9 cellular contexts compared by ENCODE assay signal in the genomic region with DNA sequence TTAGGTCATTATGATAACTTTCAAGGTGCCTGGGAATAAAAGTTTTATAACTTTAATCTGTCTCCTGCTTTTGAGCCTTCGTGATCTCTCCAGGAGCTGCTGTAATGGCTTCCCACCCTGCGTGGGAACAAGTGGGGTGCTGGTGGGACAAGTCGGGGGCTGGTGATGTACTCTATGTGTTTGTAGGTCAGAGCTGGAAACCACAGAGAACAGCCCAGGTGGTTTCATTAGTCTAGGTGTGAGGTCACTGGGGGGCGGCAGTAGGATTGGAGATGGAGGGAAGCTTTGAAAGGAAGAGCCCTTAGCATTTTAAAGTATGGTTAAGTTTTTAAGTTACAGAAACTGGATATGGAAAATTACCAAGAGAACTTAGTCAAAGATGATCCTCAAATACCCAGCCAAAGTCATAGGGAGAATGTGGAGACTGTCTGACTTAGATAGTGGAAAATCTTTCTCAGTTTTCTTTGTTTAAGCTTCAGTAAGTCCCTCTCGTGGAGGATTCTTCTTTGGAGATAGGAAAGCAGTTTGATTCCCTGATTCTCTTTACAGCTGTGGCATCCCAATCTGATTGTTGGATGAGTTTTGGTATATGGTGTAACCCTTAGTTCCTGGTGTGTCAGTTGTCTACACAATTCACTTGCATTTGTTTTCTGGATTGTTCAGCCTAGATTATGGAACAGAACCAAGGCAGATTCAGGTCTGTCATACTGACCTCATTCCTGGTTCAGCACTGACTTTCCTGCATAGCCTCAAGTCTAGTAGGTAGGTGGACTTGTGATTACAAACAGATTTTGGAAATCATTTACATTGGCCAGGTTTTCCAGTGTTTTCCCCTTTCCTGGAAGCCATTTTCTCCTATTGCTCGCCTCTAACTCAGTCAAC.
DNase-seq lines count a peak whose midpoint lies in the region; ATAC-seq and TF ChIP-seq lines count a peak whose summit lies in the region.
"Had no signal": no experiment of that assay in that cellular context is flagged by ENCODE, and none has a peak within 500 bp of the region (broad histone marks: within the 10 kb centered on the region; RNA-seq: fewer than 3 reads in every experiment).

No MANE protein-coding gene starts in this region.

- no peak overlapping the region for H3K9ac ChIP-seq in SK-N-SH

- H3F3A ChIP-seq in SK-N-SH (replicated peaks; ENCODE audit: insufficient read depth), result peaks cover 43% of the 10 kb centered on the region

- H3K79me2 ChIP-seq in SK-N-SH (ENCODE audit: insufficient read depth), result peaks cover 94% of the 10 kb centered on the region

- no peak overlapping the region for H3K4me3 ChIP-seq in SK-N-SH (ENCODE audit: low read depth in 2 of 2, low read length in 1 of 2)
- H3K4me3 ChIP-seq in fibroblast of the aortic adventitia (ENCODE audit: low read depth, low read length), result no peak overlapping the region
- no peak overlapping the region for H3K4me3 ChIP-seq in thyroid gland (replicated peaks in 1 of 3)
- H3K4me3 ChIP-seq in CD8-positive, alpha-beta memory T cell (ENCODE audit: low read length), result no peak overlapping the region

- no peak for TF ChIP-seq POLR2A in thyroid gland (IDR thresholded peaks at IDR 0.05)

- POLR2A ChIA-PET in SK-N-SH (lab: Yijun Ruan, JAX), result no interaction called here
- POLR2A ChIA-PET in CD8-positive, alpha-beta memory T cell (lab: Charles Lee), result no interaction called here

- H3K4me1 ChIP-seq in SK-N-SH (ENCODE audit: control insufficient read depth in 1 of 2, insufficient read depth in 2 of 2, low read depth in 1 of 2, low read length in 1 of 2) (peaks cover 23 to 66% of the 10 kb centered on the region in 2 experiments), thyroid gland (peaks cover 52 to 74% of the 10 kb centered on the region in 2 donors)
- H3K4me1 ChIP-seq in CD8-positive, alpha-beta memory T cell (ENCODE audit: insufficient read depth, low read length), result peaks cover 18% of the 10 kb centered on the region

- H3K4me3 Mint-ChIP-seq in CD8-positive, alpha-beta memory T cell, result peak overlapping the region in 2 of 7 donors; percentile 17 to 57

- WGBS in SK-N-SH (ENCODE audit: low lambda C conversion rate), result 91% methylated on average over 6 of the region's 6 CpGs
- 88 to 91% methylated on average over 6 of the region's 6 CpGs for WGBS in thyroid gland, 2 donors

- DNase-seq in SK-N-SH (no peak), fibroblast of the aortic adventitia (ENCODE audit: low read depth) (peak; percentile 41), thyroid gland (no peak), DMS 273 (lab: John Stamatoyannopoulos, UW; ENCODE audit: unreplicated experiment) (no peak), HuH-7.5 (ENCODE audit: low spot score) (no peak)
- DNase-seq in CD8-positive, alpha-beta memory T cell, result no peak
- DNase-seq: 8988T had no signal

- no peaks in the 10 kb centered on the region for H3K9me3 Mint-ChIP-seq in CD8-positive, alpha-beta memory T cell

- peaks cover 8% of the 10 kb centered on the region; the same call in 1 of the 2 replicates for H4K20me1 ChIP-seq in SK-N-SH (ENCODE audit: insufficient read depth)

- TF ChIP-seq RAD21 in SK-N-SH (IDR thresholded peaks at IDR 0.05; ENCODE audit: low read length), result no peak

- H3K9me3 ChIP-seq in SK-N-SH, result no peaks in the 10 kb centered on the region
- no peaks in the 10 kb centered on the region for H3K9me3 ChIP-seq in thyroid gland
- no peaks in the 10 kb centered on the region for H3K9me3 ChIP-seq in CD8-positive, alpha-beta memory T cell (ENCODE audit: low read length)

- CTCF ChIA-PET in SK-N-SH (lab: Yijun Ruan, JAX), result interaction anchor here (0.8 kb wide), 1 partner anchor 13 kb away, joined by 4 read pairs; no protein-coding TSS in a partner anchor
- CTCF ChIA-PET in CD8-positive, alpha-beta memory T cell (lab: Charles Lee), result interaction anchor here (0.9 kb wide), 1 partner anchor 22 kb away, joined by 3 read pairs; no protein-coding TSS in a partner anchor

- H3K9me2 ChIP-seq in SK-N-SH, result no peaks in the 10 kb centered on the region

- peak overlapping the region in 3 of 8 donors; percentile 12 to 87 (median 30) for H3K27ac Mint-ChIP-seq in CD8-positive, alpha-beta memory T cell

- ATAC-seq in SK-N-SH treated with all-trans-retinoic acid at 6 μM for 48 hours (no peak), HG03378 (IDR thresholded peaks at IDR 0.05; ENCODE audit: unreplicated experiment) (peak; percentile 62)

- H3K27ac ChIP-seq in SK-N-SH (ENCODE audit: low read depth in 2 of 2, low read length in 1 of 2) (peak overlapping the region; percentile 39 to 96; a peak in 3 of 4 replicates), thyroid gland (peak overlapping the region; percentile 58 to 66 (median 59))
- no peak overlapping the region for H3K27ac ChIP-seq in CD8-positive, alpha-beta memory T cell (ENCODE audit: low read depth, low read length)

- H3K27me3 Mint-ChIP-seq in CD8-positive, alpha-beta memory T cell, result no peaks in the 10 kb centered on the region

- H3K4me1 Mint-ChIP-seq in CD8-positive, alpha-beta memory T cell, result peaks cover 30 to 36% (median 31%) of the 10 kb centered on the region in 3 donors

- no peak overlapping the region for H2AFZ ChIP-seq in SK-N-SH (ENCODE audit: low read depth)

- intact Hi-C loops in thyroid gland (cut with DNase I), result no loop called here

- peaks cover 0 to 13% of the 10 kb centered on the region in 2 experiments for H3K36me3 ChIP-seq in SK-N-SH (replicated peaks in 1 of 2; ENCODE audit: control insufficient read depth in 1 of 2, insufficient read depth in 2 of 2, low read length in 1 of 2)
- H3K36me3 ChIP-seq in thyroid gland, result no peaks in the 10 kb centered on the region
- H3K36me3 ChIP-seq in CD8-positive, alpha-beta memory T cell (ENCODE audit: insufficient read depth, low read length), result no peaks in the 10 kb centered on the region

- H3K36me3 Mint-ChIP-seq in CD8-positive, alpha-beta memory T cell, result peaks cover 0 to 7% (median 5%) of the 10 kb centered on the region in 3 donors

- no peak for TF ChIP-seq EP300 in SK-N-SH (IDR thresholded peaks at IDR 0.05; ENCODE audit: borderline replicate concordance in 1 of 2, low read depth in 1 of 2, low read length in 1 of 2)

- TF ChIP-seq CTCF in SK-N-SH (IDR thresholded peaks at IDR 0.05) (no peak), fibroblast of the aortic adventitia (IDR thresholded peaks at IDR 0.05; ENCODE audit: insufficient read depth, low read length) (no peak), thyroid gland (IDR thresholded peaks at IDR 0.05) (no peak)

- H3K4me2 ChIP-seq in SK-N-SH, result no peak overlapping the region

- H3K27me3 ChIP-seq in SK-N-SH (ENCODE audit: insufficient read depth), result no peaks in the 10 kb centered on the region
- H3K27me3 ChIP-seq in thyroid gland, result no peaks in the 10 kb centered on the region
- no peaks in the 10 kb centered on the region for H3K27me3 ChIP-seq in CD8-positive, alpha-beta memory T cell (ENCODE audit: insufficient read depth, low read length, poor library complexity, severe bottlenecking)

TF ChIP-seq in SK-N-SH, 30 proteins besides CTCF, POLR2A, EP300 and RAD21 (continues in another document):
- TF ChIP-seq SMC3 (IDR thresholded peaks at IDR 0.05; ENCODE audit: low read depth, low read length), result no peak
- TF ChIP-seq POLR2AphosphoS5 (IDR thresholded peaks at IDR 0.05; ENCODE audit: low read depth, low read length), result no peak
- TF ChIP-seq MAX (IDR thresholded peaks at IDR 0.05; ENCODE audit: low read depth), result no peak
- TF ChIP-seq TEAD4 (IDR thresholded peaks at IDR 0.05; ENCODE audit: borderline replicate concordance, insufficient read depth), result no peak
- no peak for TF ChIP-seq NRF1 (IDR thresholded peaks at IDR 0.05; ENCODE audit: low read depth, low read length)
- TF ChIP-seq JUND (IDR thresholded peaks at IDR 0.05), result no peak
- TF ChIP-seq SIN3A (IDR thresholded peaks at IDR 0.05; ENCODE audit: borderline replicate concordance, low read depth, low read length), result no peak
- no peak for TF ChIP-seq PBX3 (IDR thresholded peaks at IDR 0.05)
- no peak for TF ChIP-seq MXI1 (IDR thresholded peaks at IDR 0.05; ENCODE audit: low read depth, low read length)

TF ChIP-seq in SK-N-SH treated with all-trans-retinoic acid at 6 μM for 48 hours, 23 proteins besides CTCF, POLR2A, EP300 and RAD21:
- no peak for TF ChIP-seq SNAI2 (CRISPR knock-in tag; IDR thresholded peaks at IDR 0.05)
- TF ChIP-seq CREB5 (CRISPR knock-in tag; IDR thresholded peaks at IDR 0.05; ENCODE audit: low read depth), result no peak
- TF ChIP-seq, protein P1, sequence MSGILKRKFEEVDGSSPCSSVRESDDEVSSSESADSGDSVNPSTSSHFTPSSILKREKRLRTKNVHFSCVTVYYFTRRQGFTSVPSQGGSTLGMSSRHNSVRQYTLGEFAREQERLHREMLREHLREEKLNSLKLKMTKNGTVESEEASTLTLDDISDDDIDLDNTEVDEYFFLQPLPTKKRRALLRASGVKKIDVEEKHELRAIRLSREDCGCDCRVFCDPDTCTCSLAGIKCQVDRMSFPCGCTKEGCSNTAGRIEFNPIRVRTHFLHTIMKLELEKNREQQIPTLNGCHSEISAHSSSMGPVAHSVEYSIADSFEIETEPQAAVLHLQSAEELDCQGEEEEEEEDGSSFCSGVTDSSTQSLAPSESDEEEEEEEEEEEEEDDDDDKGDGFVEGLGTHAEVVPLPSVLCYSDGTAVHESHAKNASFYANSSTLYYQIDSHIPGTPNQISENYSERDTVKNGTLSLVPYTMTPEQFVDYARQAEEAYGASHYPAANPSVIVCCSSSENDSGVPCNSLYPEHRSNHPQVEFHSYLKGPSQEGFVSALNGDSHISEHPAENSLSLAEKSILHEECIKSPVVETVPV (CRISPR knock-in tag; IDR thresholded peaks at IDR 0.05), result no peak
- no peak for TF ChIP-seq ESRRG (CRISPR knock-in tag; IDR thresholded peaks at IDR 0.05)
- no peak for TF ChIP-seq GLIS3 (CRISPR knock-in tag; IDR thresholded peaks at IDR 0.05)
TF ChIP-seq in SK-N-SH treated with all-trans-retinoic acid at 6 μM for 48 hours: peak in this region for 0.
